ENCODE assay signal across 27 cellular contexts in the genomic region with DNA sequence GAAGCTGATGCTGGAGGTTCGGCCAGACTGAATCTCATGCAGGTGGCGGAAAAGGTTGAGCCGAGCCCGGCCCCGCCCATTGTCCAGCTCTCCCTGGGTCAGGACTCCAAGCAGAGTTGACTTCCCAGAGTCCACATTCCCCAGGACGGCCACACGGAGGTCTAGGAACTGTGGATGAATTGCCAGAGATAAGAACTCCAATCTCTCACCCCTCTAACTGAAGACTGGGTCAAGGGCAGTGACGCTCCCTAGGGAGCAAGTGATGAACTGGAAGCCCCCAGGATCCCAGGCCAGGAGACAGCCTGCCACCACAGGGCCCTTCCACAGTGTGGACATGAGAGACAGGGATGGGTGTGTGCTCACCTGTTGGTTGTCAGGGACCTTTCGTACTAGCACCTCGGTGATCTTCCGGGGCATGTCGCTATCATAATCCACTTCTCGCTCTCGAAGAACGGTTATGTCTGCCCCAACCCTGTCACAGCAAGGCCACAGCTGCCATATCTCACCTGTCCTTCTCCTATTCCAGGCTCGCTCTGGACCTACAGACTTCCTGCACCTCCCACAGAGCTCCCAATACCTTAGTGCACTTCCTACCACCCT. TPM values are rescaled to one million over a fixed set of nuclear protein-coding genes. Genes with fewer than 3 reads are reported as not detected.
A peak's percentile ranks its signal among the peaks of the same experiment; 100 is the strongest.
DNase-seq lines count a peak whose midpoint lies in the region; ATAC-seq and TF ChIP-seq lines count a peak whose summit lies in the region.
"Had no signal": no experiment of that assay in that cellular context is flagged by ENCODE, and none has a peak within 500 bp of the region (broad histone marks: within the 10 kb centered on the region; RNA-seq: fewer than 3 reads in every experiment).

No MANE protein-coding gene starts in this region.

- CTCF ChIA-PET in IMR-90 (lab: Yijun Ruan, JAX), result interaction anchor here (0.6 kb wide), 1 partner anchor 9 kb away, joined by 6 read pairs; no protein-coding TSS in a partner anchor

- H3K9ac ChIP-seq in IMR-90 (ENCODE audit: low read depth, low read length) (no peak overlapping the region), endodermal cell (ENCODE audit: extremely low read depth, low read length, poor library complexity, severe bottlenecking) (no peak overlapping the region)

- POLR2A ChIA-PET in IMR-90 (lab: Charles Lee; ENCODE audit: unreplicated experiment), result no interaction called here

- peak overlapping the region; percentile 64 for H3K27ac Mint-ChIP-seq in endodermal cell
- peak overlapping the region; percentile 78 for H3K27ac Mint-ChIP-seq in stimulated activated naive B cell treated with anti-CD40 and anti-IgM and Interleukin-4, amounts not matched to agents 10 μg/mL and 1 μg/mL and 100 μg/mL, for 72 hours
- H3K27ac Mint-ChIP-seq: activated naive CD4-positive, alpha-beta T cell treated with anti-CD3 and anti-CD28 coated beads, Interleukin-2, amount 50 U/mL, for 24 hours; memory B cell; T-helper 2 cell treated with Interferon-gamma antibody and Interleukin-4, amounts not matched to agents 5 μg/mL and 100 μg/mL, for 36 hours had no signal

- H3K36me3 ChIP-seq in IMR-90 (ENCODE audit: control insufficient read depth, insufficient read depth, low read length), result peaks cover 54% of the 10 kb centered on the region
- H3K36me3 ChIP-seq in endodermal cell (ENCODE audit: control insufficient read depth, insufficient read depth, low read length), result peaks cover 67% of the 10 kb centered on the region

- no peaks in the 10 kb centered on the region for H3K9me3 Mint-ChIP-seq in endodermal cell
- no peaks in the 10 kb centered on the region for H3K9me3 Mint-ChIP-seq in stimulated activated naive B cell treated with anti-CD40 and anti-IgM and Interleukin-4, amounts not matched to agents 10 μg/mL and 1 μg/mL and 100 μg/mL, for 72 hours
- H3K9me3 Mint-ChIP-seq: activated naive CD4-positive, alpha-beta T cell treated with anti-CD3 and anti-CD28 coated beads, Interleukin-2, amount 50 U/mL, for 24 hours; memory B cell; stimulated activated naive CD8-positive, alpha-beta T cell treated with anti-CD3 and anti-CD28 coated beads, Interleukin-15, amount 100 ng/mL, for 72 hours; T-helper 2 cell treated with Interferon-gamma antibody and Interleukin-4, amounts not matched to agents 5 μg/mL and 100 μg/mL, for 36 hours had no signal

- H3K4ac ChIP-seq in IMR-90 (ENCODE audit: low read depth, low read length), result no peak overlapping the region

- TF ChIP-seq POLR2A in IMR-90 (IDR thresholded peaks at IDR 0.05; ENCODE audit: low read depth, low read length), result no peak

- peaks cover 28% of the 10 kb centered on the region for H3K4me1 Mint-ChIP-seq in endodermal cell
- H3K4me1 Mint-ChIP-seq in stimulated activated naive B cell treated with anti-CD40 and anti-IgM and Interleukin-4, amounts not matched to agents 10 μg/mL and 1 μg/mL and 100 μg/mL, for 72 hours, result peaks cover 28 to 37% of the 10 kb centered on the region in 2 donors

- no peak overlapping the region for H2BK15ac ChIP-seq in IMR-90 (ENCODE audit: low read depth, low read length)

- ATAC-seq in IMR-90 (ENCODE audit: low read depth) (no peak), GM18858 (IDR thresholded peaks at IDR 0.05; ENCODE audit: unreplicated experiment) (no peak)
- ATAC-seq in stimulated activated naive B cell treated with anti-CD40 and anti-IgM and Interleukin-4, amounts not matched to agents 10 μg/mL and 1 μg/mL and 100 μg/mL, for 72 hours (replicated peaks), result no peak
- ATAC-seq: stimulated activated naive CD8-positive, alpha-beta T cell treated with anti-CD3 and anti-CD28 coated beads, Interleukin-15, amount 100 ng/mL, for 72 hours had no signal

- H4K91ac ChIP-seq in IMR-90 (ENCODE audit: insufficient read depth, low read depth, low read length), result no peak overlapping the region

- H2BK20ac ChIP-seq in IMR-90 (ENCODE audit: low read depth, low read length), result no peak overlapping the region

- in situ Hi-C loops in IMR-90 (cut with MboI; ENCODE audit: low sequenced_read_pairs), result no loop called here

- no peak overlapping the region for H2BK5ac ChIP-seq in IMR-90 (ENCODE audit: low read depth, low read length, poor library complexity, severe bottlenecking)

- peak overlapping the region; percentile 67 for H2AK9ac ChIP-seq in IMR-90 (replicated peaks; ENCODE audit: low read depth, low read length, poor library complexity)

- TSS peak; percentile 5 for BruUV-seq in IMR-90 (replicated peaks; lab: Mats Ljungman, UMichigan)

- H3K4me1 ChIP-seq in IMR-90 (ENCODE audit: control insufficient read depth, insufficient read depth, low read length), result peaks cover 6% of the 10 kb centered on the region
- no peaks in the 10 kb centered on the region for H3K4me1 ChIP-seq in endodermal cell (ENCODE audit: control insufficient read depth, insufficient read depth, low read length)

- no peaks in the 10 kb centered on the region for H4K20me1 ChIP-seq in IMR-90 (ENCODE audit: insufficient read depth, low read length)

- TF ChIP-seq RAD21 in IMR-90 (IDR thresholded peaks at IDR 0.05; ENCODE audit: low read length), result no peak

- no peaks in the 10 kb centered on the region for H3K27me3 ChIP-seq in IMR-90 (ENCODE audit: control insufficient read depth, insufficient read depth, low read length)
- H3K27me3 ChIP-seq in endodermal cell (ENCODE audit: control insufficient read depth, insufficient read depth, low read length, poor library complexity, severe bottlenecking), result no peaks in the 10 kb centered on the region

- 90% methylated on average over 6 of the region's 16 CpGs; no CpG with 5 or more reads in 1 of the 2 experiments for WGBS in IMR-90 (ENCODE audit: extremely low coverage in 2 of 2, insufficient read length in 1 of 2), 2 experiments
- WGBS in endodermal cell (ENCODE audit: insufficient coverage in 1 of 2, insufficient read length in 1 of 2), 2 experiments, result 94 to 95% methylated on average over 10 to 16 of the region's 16 CpGs

- TF ChIP-seq CTCF in IMR-90 (conservative IDR thresholded peaks at IDR 0.05; ENCODE audit: low read depth, low read length) (no peak), endodermal cell (conservative IDR thresholded peaks at IDR 0.05) (no peak)

- no peak overlapping the region for H3K4me2 ChIP-seq in IMR-90 (ENCODE audit: low read depth, low read length)

- intact Hi-C loops in IMR-90 (cut with micrococcal nuclease), result loop anchor here (5.0 kb wide), 1 partner anchor 147 kb away; the partner anchor contains the start of gene VEGFA

- H3K27ac ChIP-seq in IMR-90 (ENCODE audit: insufficient read depth, low read length), result no peak overlapping the region
- no peak overlapping the region for H3K27ac ChIP-seq in endodermal cell (ENCODE audit: low read depth, low read length)
- H3K27ac ChIP-seq: VCaP had no signal

- H3K9me1 ChIP-seq in IMR-90 (ENCODE audit: insufficient read depth, low read length), result peaks cover 32% of the 10 kb centered on the region

- no peak overlapping the region for H3K4me3 Mint-ChIP-seq in endodermal cell
- no peak overlapping the region for H3K4me3 Mint-ChIP-seq in stimulated activated naive B cell treated with anti-CD40 and anti-IgM and Interleukin-4, amounts not matched to agents 10 μg/mL and 1 μg/mL and 100 μg/mL, for 72 hours
- H3K4me3 Mint-ChIP-seq: activated naive CD4-positive, alpha-beta T cell treated with anti-CD3 and anti-CD28 coated beads, Interleukin-2, amount 50 U/mL, for 24 hours; memory B cell; T-helper 2 cell treated with Interferon-gamma antibody and Interleukin-4, amounts not matched to agents 5 μg/mL and 100 μg/mL, for 36 hours had no signal

- dilution Hi-C loops in IMR-90 (cut with HindIII; ENCODE audit: low sequenced_read_pairs, unreplicated experiment), result no loop called here

- H3K79me1 ChIP-seq in IMR-90 (ENCODE audit: low read depth in 1 of 2, low read length in 2 of 2), result peaks cover 49 to 81% of the 10 kb centered on the region in 2 experiments

- no peaks in the 10 kb centered on the region for H3K9me3 ChIP-seq in IMR-90 (ENCODE audit: control insufficient read depth, insufficient read depth, low read length)
- H3K9me3 ChIP-seq in endodermal cell (ENCODE audit: control insufficient read depth, low read length), result no peaks in the 10 kb centered on the region

- no peak overlapping the region for H2AFZ ChIP-seq in IMR-90 (replicated peaks; ENCODE audit: low read length, poor library complexity)

- H3K56ac ChIP-seq in IMR-90 (ENCODE audit: extremely low read depth, insufficient read depth, low read length), result no peak overlapping the region

- H4K5ac ChIP-seq in IMR-90 (ENCODE audit: low read depth, low read length), result no peak overlapping the region

- peaks cover 63% of the 10 kb centered on the region for H3K36me3 Mint-ChIP-seq in endodermal cell (ENCODE audit: low read depth)
- H3K36me3 Mint-ChIP-seq in stimulated activated naive B cell treated with anti-CD40 and anti-IgM and Interleukin-4, amounts not matched to agents 10 μg/mL and 1 μg/mL and 100 μg/mL, for 72 hours, result peaks cover 43 to 58% of the 10 kb centered on the region in 2 donors

- H4K8ac ChIP-seq in IMR-90 (ENCODE audit: low read depth in 2 of 2, low read length in 2 of 2), result no peak overlapping the region

- DNase-seq in activated effector memory CD4-positive, alpha-beta T cell treated with anti-CD3 and anti-CD28 coated beads, Interleukin-2, amount 50 U/mL, for 16 hours, result peak; percentile 54
- DNase-seq in activated effector memory CD4-positive, alpha-beta T cell treated with Interleukin-2 at 50 U/mL for 16 hours, result no peak
- no peak for DNase-seq in IMR-90
- no peak for DNase-seq in endodermal cell
- DNase-seq in stimulated activated naive B cell treated with anti-CD40 and anti-IgM and Interleukin-4, amounts not matched to agents 10 μg/mL and 1 μg/mL and 100 μg/mL, for 72 hours, result no peak
- no peak for DNase-seq in HuH-7.5 (ENCODE audit: low spot score)
- DNase-seq in kidney tubule cell (ENCODE audit: low spot score), result no peak
- DNase-seq: ACHN; activated CD4-positive, alpha-beta T cell treated with anti-CD3 and anti-CD28 coated beads for 4 hours; anterior cingulate cortex; caudate nucleus; COR-L47; dermis blood vessel endothelial cell; DMS79; GDM1; H7; hippocampal formation; NCI-H1436; NCI-H748 treated with DMSO at 0.1 percent for 48 hours; RPMI8226; stimulated activated naive CD8-positive, alpha-beta T cell treated with anti-CD3 and anti-CD28 coated beads, Interleukin-15, amount 100 ng/mL, for 72 hours; trophoblast cell had no signal

- no peak overlapping the region for H3K23ac ChIP-seq in IMR-90 (ENCODE audit: low read depth, low read length)

- H3K14ac ChIP-seq in IMR-90 (replicated peaks; ENCODE audit: low read depth, low read length), result no peak overlapping the region

- H2BK120ac ChIP-seq in IMR-90 (ENCODE audit: low read depth, low read length), result no peak overlapping the region

- H3K4me3 ChIP-seq in IMR-90 (ENCODE audit: insufficient read depth, low read depth, low read length) (no peak overlapping the region), endodermal cell (ENCODE audit: low read length) (no peak overlapping the region)

- no peaks in the 10 kb centered on the region for H3K27me3 Mint-ChIP-seq in endodermal cell (ENCODE audit: insufficient read depth)
- no peaks in the 10 kb centered on the region for H3K27me3 Mint-ChIP-seq in stimulated activated naive B cell treated with anti-CD40 and anti-IgM and Interleukin-4, amounts not matched to agents 10 μg/mL and 1 μg/mL and 100 μg/mL, for 72 hours
- H3K27me3 Mint-ChIP-seq: activated naive CD4-positive, alpha-beta T cell treated with anti-CD3 and anti-CD28 coated beads, Interleukin-2, amount 50 U/mL, for 24 hours; memory B cell; stimulated activated naive CD8-positive, alpha-beta T cell treated with anti-CD3 and anti-CD28 coated beads, Interleukin-15, amount 100 ng/mL, for 72 hours had no signal

- H3K18ac ChIP-seq in IMR-90 (ENCODE audit: low read depth, low read length), result no peak overlapping the region

- peak overlapping the region; percentile 4; the same call in 1 of the 2 replicates for H2AK5ac ChIP-seq in IMR-90 (ENCODE audit: low read depth, low read length)

RNA-seq across cellular contexts. Expression of gene GTPBP2, which starts 3.6 kb away (rescaled TPM):
- total RNA-seq in IMR-90 (2012; rRNA removed) (34.2 and 38.4 TPM in 2 replicates), endodermal cell (10 to 100 TPM; 87.9 to 90.6 TPM)
- polyA plus RNA-seq in IMR-90 (2012; rRNA removed), result 79.7 and 86.6 TPM in 2 replicates
- polyA plus RNA-seq in IMR-90 (2012; cell fraction: cytosol; rRNA removed), result 30.1 and 40.2 TPM in 2 replicates
- 470 and 640 TPM in 2 replicates for polyA plus RNA-seq in IMR-90 (2012; cell fraction: nucleus; rRNA removed; ENCODE audit: low replicate concordance)
- 64.2 TPM for polyA plus RNA-seq in endodermal cell (2013, experiment 1 of 2)
- 53.7 TPM for polyA plus RNA-seq in endodermal cell (2013, experiment 2 of 2)

RNA-seq across cellular contexts. Expression of gene MAD2L1BP, which starts 10.1 kb away (rescaled TPM):
- total RNA-seq in IMR-90 (2012; rRNA removed), result 28.1 and 31.1 TPM in 2 replicates
- 40.4 and 50.2 TPM in 2 replicates for polyA plus RNA-seq in IMR-90 (2012; rRNA removed)
- 20.9 and 32.3 TPM in 2 replicates for polyA plus RNA-seq in IMR-90 (2012; cell fraction: cytosol; rRNA removed)
- 22.5 and 23.5 TPM in 2 replicates for polyA plus RNA-seq in IMR-90 (2012; cell fraction: nucleus; rRNA removed; ENCODE audit: low replicate concordance)
- total RNA-seq in endodermal cell, result 10 to 100 TPM; 32.7 to 41.5 TPM
- 33.2 TPM for polyA plus RNA-seq in endodermal cell (2013, experiment 1 of 2)
- polyA plus RNA-seq in endodermal cell (2013, experiment 2 of 2), result 31.6 TPM

RNA-seq across cellular contexts. Expression of gene RSPH9, which starts 19.3 kb away (rescaled TPM):
- total RNA-seq in IMR-90 (2012; rRNA removed), result under 0.01 and 0.18 TPM in 2 replicates
- 0.21 and 0.24 TPM in 2 replicates for polyA plus RNA-seq in IMR-90 (2012; rRNA removed)
- polyA plus RNA-seq in IMR-90 (2012; cell fraction: cytosol; rRNA removed), result 0.34 and 0.38 TPM in 2 replicates
- polyA plus RNA-seq in IMR-90 (2012; cell fraction: nucleus; rRNA removed; ENCODE audit: low replicate concordance), result 0.14 and 0.24 TPM in 2 replicates
- total RNA-seq in endodermal cell, result under 1 TPM; 0.44 to 0.64 TPM
- 1.7 TPM for polyA plus RNA-seq in endodermal cell (2013, experiment 1 of 2)
- 1.2 TPM for polyA plus RNA-seq in endodermal cell (2013, experiment 2 of 2)

RNA-seq across cellular contexts. Expression of gene POLH, which starts 49.5 kb away (rescaled TPM):
- total RNA-seq in IMR-90 (2012; rRNA removed), result 25.8 and 26.0 TPM in 2 replicates
- 13.1 and 13.3 TPM in 2 replicates for polyA plus RNA-seq in IMR-90 (2012; rRNA removed)
- 4.7 and 6.3 TPM in 2 replicates for polyA plus RNA-seq in IMR-90 (2012; cell fraction: cytosol; rRNA removed)
- 3.2 and 14.1 TPM in 2 replicates for polyA plus RNA-seq in IMR-90 (2012; cell fraction: nucleus; rRNA removed; ENCODE audit: low replicate concordance)
- 10 to 100 TPM; 11.2 to 18.8 TPM for total RNA-seq in endodermal cell
- polyA plus RNA-seq in endodermal cell (2013, experiment 1 of 2), result 11.0 TPM
- polyA plus RNA-seq in endodermal cell (2013, experiment 2 of 2), result 11.1 TPM

RNA-seq across cellular contexts. Expression of gene XPO5, which starts 49.7 kb away (rescaled TPM):
- total RNA-seq in IMR-90 (2012; rRNA removed), result 30.0 and 30.1 TPM in 2 replicates
- 27.3 and 29.0 TPM in 2 replicates for polyA plus RNA-seq in IMR-90 (2012; rRNA removed)
- 7.0 and 15.6 TPM in 2 replicates for polyA plus RNA-seq in IMR-90 (2012; cell fraction: cytosol; rRNA removed)
- 25.4 and 42.1 TPM in 2 replicates for polyA plus RNA-seq in IMR-90 (2012; cell fraction: nucleus; rRNA removed; ENCODE audit: low replicate concordance)
- 10 to 100 TPM; 70.8 to 74.3 TPM for total RNA-seq in endodermal cell
- 55.8 TPM for polyA plus RNA-seq in endodermal cell (2013, experiment 1 of 2)
- 51.4 TPM for polyA plus RNA-seq in endodermal cell (2013, experiment 2 of 2)
